21 cellular contexts compared by ENCODE assay signal in the genomic region with DNA sequence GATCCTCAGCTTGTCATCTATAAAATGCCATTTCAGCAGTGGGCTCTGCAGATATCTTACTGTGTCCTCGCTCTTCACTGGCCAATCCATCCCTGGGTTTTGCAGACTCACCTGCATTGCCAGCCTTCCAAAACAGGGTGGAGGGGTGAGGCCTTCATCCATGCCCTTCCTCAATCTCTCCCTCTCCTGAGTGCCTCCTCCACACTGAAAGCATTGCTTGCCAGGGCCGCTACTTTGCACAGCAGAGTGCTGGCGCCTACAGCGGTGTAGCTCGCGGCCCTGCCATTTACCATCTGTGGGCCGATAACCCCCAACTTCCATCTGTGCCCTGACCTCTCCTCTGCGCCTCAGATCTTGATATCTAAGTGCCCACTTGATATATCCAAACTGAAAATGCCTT.
"Had no signal": no experiment of that assay in that cellular context is flagged by ENCODE, and none has a peak within 500 bp of the region (broad histone marks: within the 10 kb centered on the region; RNA-seq: fewer than 3 reads in every experiment).

No MANE protein-coding gene starts in this region.

- H3K4me1 ChIP-seq: colonic mucosa, esophagus squamous epithelium, neural progenitor cell, prostate gland, right atrium auricular region, stomach, thyroid gland had no signal

- H3K9me3 ChIP-seq: colonic mucosa, esophagus squamous epithelium, prostate gland, right atrium auricular region, stomach, thyroid gland had no signal

- H3K27ac ChIP-seq: colonic mucosa, esophagus squamous epithelium, neural progenitor cell, prostate gland, right atrium auricular region, skin epidermis, stomach, thyroid gland had no signal

- H3K4me3 ChIP-seq: colonic mucosa, esophagus squamous epithelium, lung, neural progenitor cell, prostate gland, right atrium auricular region, skin epidermis, stomach, thyroid gland had no signal

- ATAC-seq: left lobe of liver, natural killer cell had no signal

- H3K9ac ChIP-seq: neural progenitor cell had no signal

- H3K27me3 ChIP-seq: colonic mucosa, esophagus squamous epithelium, neural progenitor cell, right atrium auricular region, stomach, thyroid gland had no signal

- DNase-seq: colonic mucosa; effector memory CD4-positive, alpha-beta T cell; erythroblast; esophagus squamous epithelium; head of caudate nucleus; natural killer cell; stimulated activated CD4-positive, alpha-beta T cell treated with anti-CD3 and anti-CD28 coated beads, Interleukin-15, amount 100 ng/mL, for 24 hours; stimulated activated CD4-positive, alpha-beta T cell treated with anti-CD3 and anti-CD28 coated beads, Interleukin-4, amount 100 ng/mL, for 1 hour; stimulated activated CD8-positive, alpha-beta memory T cell treated with anti-CD3 and anti-CD28 coated beads, Interleukin-4, amount 100 ng/mL, for 48 hours; stimulated activated naive CD4-positive, alpha-beta T cell treated with Interleukin-2 at 50 U/mL for 16 hours; stomach; thyroid gland; trophoblast cell had no signal

- H3K36me3 ChIP-seq: neural progenitor cell had no signal

- FAIRE-seq: frontal cortex, keratinocyte had no signal
